ENCODE assay signal across 8 cellular contexts in genomic region chr16:83954577-83955016, GRCh38. TPM values are rescaled to one million over a fixed set of nuclear protein-coding genes. Genes with fewer than 3 reads are reported as not detected.
DNase-seq lines count a peak whose midpoint lies in the region; ATAC-seq, FAIRE-seq and TF ChIP-seq lines count a peak whose summit lies in the region.
"Had no signal": no experiment of that assay in that cellular context is flagged by ENCODE, and none has a peak within 500 bp of the region (broad histone marks: within the 10 kb centered on the region; RNA-seq: fewer than 3 reads in every experiment).

No MANE protein-coding gene starts in this region.

- H3K36me3 ChIP-seq in IMR-90 (ENCODE audit: control insufficient read depth, insufficient read depth, low read length) (peaks cover 10% of the 10 kb centered on the region), K562 (ENCODE audit: control insufficient read depth, insufficient read depth, low read length) (no peaks in the 10 kb centered on the region), testis (ENCODE audit: low read depth, missing control alignments) (no peaks in the 10 kb centered on the region)

- H2AK5ac ChIP-seq in IMR-90 (ENCODE audit: low read depth, low read length), result peak overlapping the region; percentile 13; the same call in 1 of the 2 replicates

- H2BK20ac ChIP-seq in IMR-90 (ENCODE audit: low read depth, low read length), result no peak overlapping the region

- H3K4ac ChIP-seq in IMR-90 (ENCODE audit: low read depth, low read length), result peak overlapping the region; percentile 19; the same call in 1 of the 2 replicates

- H3K4me2 ChIP-seq in IMR-90 (ENCODE audit: low read depth, low read length) (peak overlapping the region; percentile 53), K562 (ENCODE audit: insufficient read depth, low read length) (peak overlapping the region; percentile 88)

- H3K23ac ChIP-seq in IMR-90 (ENCODE audit: low read depth, low read length), result no peak overlapping the region

- FAIRE-seq in K562 (lab: Jason Lieb, UNC), result no peak

- WGBS in IMR-90 (ENCODE audit: extremely low coverage in 2 of 2, insufficient read length in 1 of 2), 2 experiments, result 73% methylated on average over 2 of the region's 9 CpGs; no CpG with 5 or more reads in 1 of the 2 experiments
- WGBS in K562 (ENCODE audit: insufficient coverage, low coverage, missing lambda C conversion rate), result 49% methylated on average over 9 of the region's 9 CpGs
- 67 to 77% methylated on average over 9 of the region's 9 CpGs for WGBS in testis, 2 donors

- peak overlapping the region; percentile 85 for H2AK9ac ChIP-seq in IMR-90 (replicated peaks; ENCODE audit: low read depth, low read length, poor library complexity)

- H3K9ac ChIP-seq in IMR-90 (ENCODE audit: low read depth, low read length) (0 out of 2 replicates have a peak overlapping the region, but pooled peaks have one; percentile 2), K562 (ENCODE audit: insufficient read depth in 1 of 2, low read depth in 2 of 2, low read length in 2 of 2) (peak overlapping the region; percentile 49 to 78; a peak in 3 of 4 replicates)

- no peaks in the 10 kb centered on the region for H3K9me3 ChIP-seq in IMR-90 (ENCODE audit: control insufficient read depth, insufficient read depth, low read length)
- H3K9me3 ChIP-seq in K562 (replicated peaks; ENCODE audit: control insufficient read depth, insufficient read depth, low read depth, low read length), result no peaks in the 10 kb centered on the region
- H3K9me3 ChIP-seq in testis, result no peaks in the 10 kb centered on the region

- TF ChIP-seq POLR2A in IMR-90 (IDR thresholded peaks at IDR 0.05; ENCODE audit: low read depth, low read length) (no peak), K562 (conservative IDR thresholded peaks at IDR 0.05) (no peak), testis (IDR thresholded peaks at IDR 0.05) (no peak)

- H2BK120ac ChIP-seq in IMR-90 (ENCODE audit: low read depth, low read length), result no peak overlapping the region

- intact Hi-C loops in IMR-90 (cut with micrococcal nuclease) (no loop called here), K562 (cut with micrococcal nuclease) (loop anchor here (2.0 to 5.0 kb wide), 3 partner anchors 28 to 223 kb away; no protein-coding TSS in a partner anchor), left colon (cut with DNase I, micrococcal nuclease) (no loop called here), testis (cut with DNase I; ENCODE audit: low total_unique reads) (no loop called here)

- H3K56ac ChIP-seq in IMR-90 (ENCODE audit: extremely low read depth, insufficient read depth, low read length), result no peak overlapping the region

- H3K27me3 ChIP-seq in IMR-90 (ENCODE audit: control insufficient read depth, insufficient read depth, low read length) (no peaks in the 10 kb centered on the region), K562 (ENCODE audit: control insufficient read depth in 2 of 2, insufficient read depth in 2 of 2, low read length in 2 of 2) (no peaks in the 10 kb centered on the region), testis (no peaks in the 10 kb centered on the region)

- H3K18ac ChIP-seq in IMR-90 (ENCODE audit: low read depth, low read length), result no peak overlapping the region

- no peak for ATAC-seq in IMR-90 (ENCODE audit: low read depth)
- ATAC-seq in K562, result peak; percentile 15; the same call in 2 of the 3 replicates
- ATAC-seq in left colon, result peak; percentile 56

- H3K4me3 ChIP-seq in IMR-90 (ENCODE audit: insufficient read depth, low read depth, low read length), result no peak overlapping the region
- H3K4me3 ChIP-seq in K562, result no peak overlapping the region; the same call in 1 of the 2 replicates
- H3K4me3 ChIP-seq in testis, result no peak overlapping the region

- H3K27ac ChIP-seq in IMR-90 (ENCODE audit: insufficient read depth, low read length), result no peak overlapping the region
- H3K27ac ChIP-seq in K562 (ENCODE audit: extremely low read depth, low read depth, low read length), result no peak overlapping the region
- peak overlapping the region in 1 of 2 donors; percentile 84 for H3K27ac ChIP-seq in testis

- TF ChIP-seq EP300 in K562 (IDR thresholded peaks at IDR 0.05; ENCODE audit: low read length), result no peak

- H3K4me1 ChIP-seq in IMR-90 (ENCODE audit: control insufficient read depth, insufficient read depth, low read length), result peaks cover 14% of the 10 kb centered on the region
- peaks cover 18 to 51% of the 10 kb centered on the region in 2 experiments for H3K4me1 ChIP-seq in K562 (replicated peaks in 1 of 2; ENCODE audit: control insufficient read depth in 2 of 2, insufficient read depth in 2 of 2, low read length in 2 of 2)
- H3K4me1 ChIP-seq in testis, result peaks cover 28% of the 10 kb centered on the region

- DNase-seq in IMR-90 (peak; percentile 38), K562 (ENCODE audit: extremely low read depth in 1 of 4, low spot score in 3 of 4) (peak in 1 of 4 experiments; percentile 56), left colon (peak; percentile 62 to 84), testis (peak; percentile 70), hippocampal formation (lab: John Stamatoyannopoulos, UW) (no peak), activated gamma-delta T cell treated with Interleukin-2 at 50 U/mL for 16 hours (no peak), KBM-7 (no peak)
- DNase-seq: NCI-H524 treated with DMSO at 0.1 percent for 48 hours had no signal

- H3K79me2 ChIP-seq in K562 (ENCODE audit: control insufficient read depth, insufficient read depth, low read length), result no peaks in the 10 kb centered on the region

- in situ Hi-C loops in IMR-90 (cut with MboI; ENCODE audit: low sequenced_read_pairs) (loop anchor here (25.0 kb wide), 1 partner anchor 533 kb away; no protein-coding TSS in a partner anchor), K562 (cut with MboI) (loop anchor here (5.0 to 10.0 kb wide), 3 partner anchors 108 to 533 kb away; partner anchors contain the start of gene TAF1C), KBM-7 (cut with MboI; ENCODE audit: low pct_unique_long_range_greater_than_20kb, low sequenced_read_pairs) (loop anchor here (25.0 kb wide), 1 partner anchor 533 kb away; no protein-coding TSS in a partner anchor)

- H4K5ac ChIP-seq in IMR-90 (ENCODE audit: low read depth, low read length), result no peak overlapping the region

- H4K8ac ChIP-seq in IMR-90 (ENCODE audit: low read depth in 2 of 2, low read length in 2 of 2), result no peak overlapping the region; a peak in 1 of 4 replicates

- H4K20me1 ChIP-seq in IMR-90 (ENCODE audit: insufficient read depth, low read length) (peaks cover 21% of the 10 kb centered on the region; the same call in 1 of the 2 replicates), K562 (replicated peaks; ENCODE audit: control insufficient read depth, insufficient read depth, low read length) (peaks cover 11% of the 10 kb centered on the region)

- dilution Hi-C loops in IMR-90 (cut with HindIII; ENCODE audit: low sequenced_read_pairs, unreplicated experiment), result no loop called here

- H3K79me1 ChIP-seq in IMR-90 (ENCODE audit: low read depth in 1 of 2, low read length in 2 of 2), result peaks cover 0 to 25% of the 10 kb centered on the region in 2 experiments; a peak in 1 of 4 replicates

- H2BK15ac ChIP-seq in IMR-90 (ENCODE audit: low read depth, low read length), result no peak overlapping the region

- TF ChIP-seq RAD21 in IMR-90 (IDR thresholded peaks at IDR 0.05; ENCODE audit: low read length) (no peak), K562 (CRISPR knock-in tag; conservative IDR thresholded peaks at IDR 0.05 in 1 of 2, IDR thresholded peaks at IDR 0.05 in 1 of 2) (no peak)

- H2BK5ac ChIP-seq in IMR-90 (ENCODE audit: low read depth, low read length, poor library complexity, severe bottlenecking), result no peak overlapping the region

- peaks cover 8% of the 10 kb centered on the region for H3K9me1 ChIP-seq in IMR-90 (ENCODE audit: insufficient read depth, low read length)
- H3K9me1 ChIP-seq in K562 (ENCODE audit: control insufficient read depth, insufficient read depth, low read length), result no peaks in the 10 kb centered on the region

- no peak overlapping the region for H2AFZ ChIP-seq in IMR-90 (replicated peaks; ENCODE audit: low read length, poor library complexity)
- peak overlapping the region; percentile 15; the same call in 1 of the 2 replicates for H2AFZ ChIP-seq in K562 (ENCODE audit: low read depth, low read length)

- TF ChIP-seq CTCF in IMR-90 (conservative IDR thresholded peaks at IDR 0.05; ENCODE audit: low read depth, low read length) (no peak), K562 (IDR thresholded peaks at IDR 0.05 in 2 of 3, conservative IDR thresholded peaks at IDR 0.05 in 1 of 3; ENCODE audit: insufficient read depth in 2 of 3, low read depth in 1 of 3, low read length in 3 of 3) (no peak), testis (IDR thresholded peaks at IDR 0.05) (no peak)

- H3K14ac ChIP-seq in IMR-90 (replicated peaks; ENCODE audit: low read depth, low read length), result no peak overlapping the region

- CTCF ChIA-PET in IMR-90 (lab: Yijun Ruan, JAX), result interaction anchor here (0.8 to 1.4 kb wide), 2 partner anchors 10 to 109 kb away, joined by 3 to 4 read pairs; no protein-coding TSS in a partner anchor
- CTCF ChIA-PET in K562 (lab: Yijun Ruan, JAX; ENCODE audit: low intra/inter-chr PET ratio), result interaction anchor here (2.0 kb wide), 1 partner anchor 111 kb away, joined by 10 read pairs; no protein-coding TSS in a partner anchor

- BruUV-seq in IMR-90 (replicated peaks; lab: Mats Ljungman, UMichigan) (no TSS peak), K562 (replicated peaks; lab: Mats Ljungman, UMichigan) (no TSS peak)

- 0 out of 2 replicates have a peak overlapping the region, but pooled peaks have one; percentile 35 for H4K91ac ChIP-seq in IMR-90 (ENCODE audit: insufficient read depth, low read depth, low read length)

- POLR2A ChIA-PET in IMR-90 (lab: Charles Lee; ENCODE audit: unreplicated experiment) (no interaction called here), K562 (lab: Yijun Ruan, JAX) (interaction anchor here (0.7 to 4.3 kb wide), 5 partner anchors 8 to 671 kb away, joined by 3 to 22 read pairs (median 7); no protein-coding TSS in a partner anchor)

RNA-seq across cellular contexts. Expression of gene OSGIN1, which starts 1.6 kb away (rescaled TPM):
- total RNA-seq in IMR-90 (2012; rRNA removed) (0.83 and 0.90 TPM in 2 replicates), K562 (2014; rRNA removed) (1.9 and 2.2 TPM in 2 replicates), K562 (2014; rRNA removed; fragmentation: Illumina TruSeq; extraction: Trizol) (0.45 and 0.76 TPM in 2 replicates), K562 (2015; rRNA removed; fragmentation: Illumina TruSeq; extraction: Trizol) (1.6 and 1.8 TPM in 2 replicates), K562 (2021) (3.6 and 4.2 TPM in 2 replicates), left colon (10 to 100 TPM; 14.5 to 14.7 TPM), testis (10 to 100 TPM; 12.3 to 13.5 TPM)
- polyA plus RNA-seq in IMR-90 (2012; rRNA removed) (6.4 and 7.4 TPM in 2 replicates), K562 (2011; rRNA removed) (1.6 and 4.2 TPM in 2 replicates), K562 (2014; fragmentation: Illumina TruSeq; extraction: Trizol) (1.7 and 5.8 TPM in 2 replicates), K562 (2014; fragmentation: Nextera tagmentation; extraction: Ambion mirVana) (under 1 TPM; 0.03 to 0.04 TPM), K562 (2014; rRNA removed) (1.8 and 3.0 TPM in 2 replicates), testis (ENCODE audit: insufficient read depth, low read depth, low replicate concordance) (18.5 TPM)
- 3.1 and 4.1 TPM in 2 replicates for polyA plus RNA-seq in IMR-90 (2012; cell fraction: cytosol; rRNA removed)
- 4.1 and 9.2 TPM in 2 replicates for polyA plus RNA-seq in IMR-90 (2012; cell fraction: nucleus; rRNA removed; ENCODE audit: low replicate concordance)
- total RNA-seq in K562 (2011; cell fraction: chromatin; rRNA removed; ENCODE audit: low replicate concordance), result 14.7 and 21.6 TPM in 2 replicates
- 13.6 and 14.8 TPM in 2 replicates for total RNA-seq in K562 (2011; cell fraction: nucleolus; rRNA removed)
- total RNA-seq in K562 (2011; cell fraction: nucleoplasm; rRNA removed), result 10.9 and 13.7 TPM in 2 replicates
- polyA plus RNA-seq in K562 (2011; cell fraction: cytosol; rRNA removed), result 4.9 and 9.7 TPM in 2 replicates
- polyA plus RNA-seq in K562 (2011; cell fraction: nucleus; rRNA removed), result 3.1 and 6.8 TPM in 2 replicates
- polyA plus RNA-seq in K562 (2012), result 4.0 and 5.5 TPM in 2 replicates
- 0.91 and 1.2 TPM in 2 replicates for polyA minus RNA-seq in K562 (2011; rRNA and poly(A)+ RNA removed)
- polyA minus RNA-seq in K562 (2011; cell fraction: cytosol; rRNA and poly(A)+ RNA removed), result 2.9 and 4.9 TPM in 2 replicates
- polyA minus RNA-seq in K562 (2011; cell fraction: nucleus; rRNA and poly(A)+ RNA removed), result 3.5 and 6.9 TPM in 2 replicates

RNA-seq across cellular contexts. Expression of gene NECAB2, which starts 13.4 kb away (rescaled TPM):
- under 0.01 TPM in 1 of 2 replicates, not detected in the other for total RNA-seq in IMR-90 (2012; rRNA removed)
- 0.26 and 0.27 TPM in 2 replicates for polyA plus RNA-seq in IMR-90 (2012; rRNA removed)
- polyA plus RNA-seq in IMR-90 (2012; cell fraction: cytosol; rRNA removed), result 0.25 and 0.44 TPM in 2 replicates
- 0.65 and 1.1 TPM in 2 replicates for polyA plus RNA-seq in IMR-90 (2012; cell fraction: nucleus; rRNA removed; ENCODE audit: low replicate concordance)
- 0.51 and 1.2 TPM in 2 replicates for total RNA-seq in K562 (2011; cell fraction: chromatin; rRNA removed; ENCODE audit: low replicate concordance)
- total RNA-seq in K562 (2011; cell fraction: nucleolus; rRNA removed), result 0.39 and 0.83 TPM in 2 replicates
- total RNA-seq in K562 (2011; cell fraction: nucleoplasm; rRNA removed), result not detected in 2 replicates
- not detected in 2 replicates for total RNA-seq in K562 (2014; rRNA removed)
- total RNA-seq in K562 (2014; rRNA removed; fragmentation: Illumina TruSeq; extraction: Trizol), result not detected in 2 replicates
- total RNA-seq in K562 (2015; rRNA removed; fragmentation: Illumina TruSeq; extraction: Trizol), result not detected in 2 replicates
- total RNA-seq in K562 (2021), result not detected in 2 replicates
- 0.09 and 0.28 TPM in 2 replicates for polyA plus RNA-seq in K562 (2011; rRNA removed)
- polyA plus RNA-seq in K562 (2011; cell fraction: cytosol; rRNA removed), result 0.07 and 0.16 TPM in 2 replicates
- 0.49 and 1.1 TPM in 2 replicates for polyA plus RNA-seq in K562 (2011; cell fraction: nucleus; rRNA removed)
- polyA plus RNA-seq in K562 (2012), result 0.05 and 0.28 TPM in 2 replicates
- not detected in 2 replicates for polyA plus RNA-seq in K562 (2014; fragmentation: Illumina TruSeq; extraction: Trizol)
- not detected for polyA plus RNA-seq in K562 (2014; fragmentation: Nextera tagmentation; extraction: Ambion mirVana)
- polyA plus RNA-seq in K562 (2014; rRNA removed), result 0.03 TPM in 1 of 2 replicates, not detected in the other
- polyA minus RNA-seq in K562 (2011; rRNA and poly(A)+ RNA removed), result not detected in 2 replicates
- not detected in 2 replicates for polyA minus RNA-seq in K562 (2011; cell fraction: cytosol; rRNA and poly(A)+ RNA removed)
- polyA minus RNA-seq in K562 (2011; cell fraction: nucleus; rRNA and poly(A)+ RNA removed), result 0.22 and 0.27 TPM in 2 replicates
- 1 to 10 TPM in 1 of 2 donors, under 1 TPM in 1; 0.24 to 1.0 TPM for total RNA-seq in left colon
- 10 to 100 TPM in 1 of 2 donors, 1 to 10 TPM in 1; 9.5 to 13.9 TPM for total RNA-seq in testis
- polyA plus RNA-seq in testis (ENCODE audit: insufficient read depth, low read depth, low replicate concordance), result 12.9 TPM

RNA-seq across cellular contexts. Expression of gene MLYCD, which starts 55.7 kb away (rescaled TPM):
- total RNA-seq in IMR-90 (2012; rRNA removed) (1.9 and 2.7 TPM in 2 replicates), K562 (2014; rRNA removed) (1.00 and 1.7 TPM in 2 replicates), K562 (2014; rRNA removed; fragmentation: Illumina TruSeq; extraction: Trizol) (0.89 and 1.0 TPM in 2 replicates), K562 (2015; rRNA removed; fragmentation: Illumina TruSeq; extraction: Trizol) (1.0 and 1.2 TPM in 2 replicates), K562 (2021) (1.8 and 2.0 TPM in 2 replicates), left colon (1 to 10 TPM; 8.7 to 9.8 TPM), testis (10 to 100 TPM; 15.1 to 22.1 TPM)
- polyA plus RNA-seq in IMR-90 (2012; rRNA removed) (1.9 TPM in 2 replicates), K562 (2011; rRNA removed) (1.1 and 1.5 TPM in 2 replicates), K562 (2014; fragmentation: Illumina TruSeq; extraction: Trizol) (0.77 and 0.91 TPM in 2 replicates), K562 (2014; fragmentation: Nextera tagmentation; extraction: Ambion mirVana) (under 1 TPM; 0.15 to 0.27 TPM), K562 (2014; rRNA removed) (1.2 and 1.5 TPM in 2 replicates), testis (ENCODE audit: insufficient read depth, low read depth, low replicate concordance) (4.5 TPM)
- polyA plus RNA-seq in IMR-90 (2012; cell fraction: cytosol; rRNA removed), result 1.3 and 1.5 TPM in 2 replicates
- 4.7 and 4.8 TPM in 2 replicates for polyA plus RNA-seq in IMR-90 (2012; cell fraction: nucleus; rRNA removed; ENCODE audit: low replicate concordance)
- total RNA-seq in K562 (2011; cell fraction: chromatin; rRNA removed; ENCODE audit: low replicate concordance), result 7.7 TPM in 2 replicates
- total RNA-seq in K562 (2011; cell fraction: nucleolus; rRNA removed), result 4.7 and 5.0 TPM in 2 replicates
- 5.7 and 6.9 TPM in 2 replicates for total RNA-seq in K562 (2011; cell fraction: nucleoplasm; rRNA removed)
- 0.88 and 1.4 TPM in 2 replicates for polyA plus RNA-seq in K562 (2011; cell fraction: cytosol; rRNA removed)
- polyA plus RNA-seq in K562 (2011; cell fraction: nucleus; rRNA removed), result 3.4 and 3.8 TPM in 2 replicates
- 1.1 and 1.6 TPM in 2 replicates for polyA plus RNA-seq in K562 (2012)
- polyA minus RNA-seq in K562 (2011; rRNA and poly(A)+ RNA removed), result 2.9 and 5.3 TPM in 2 replicates
- polyA minus RNA-seq in K562 (2011; cell fraction: cytosol; rRNA and poly(A)+ RNA removed), result 0.48 and 1.5 TPM in 2 replicates
- polyA minus RNA-seq in K562 (2011; cell fraction: nucleus; rRNA and poly(A)+ RNA removed), result 2.7 and 4.3 TPM in 2 replicates

Comparison
In these comparisons a context has a peak if more than half of its experiments do, and no peak if none do; other contexts are left out.
1. DNase-seq: peak in IMR-90 (single experiment), left colon (2 of 2) and testis (single experiment); none in hippocampal formation (0 of 2), activated gamma-delta T cell treated with Interleukin-2 at 50 U/mL for 16 hours (single experiment) and KBM-7 (single experiment).
2. RNA of gene NECAB2, which starts 13.4 kb away (total RNA-seq): 9.5 to 13.9 TPM in testis; 0.24 to 1.0 TPM in left colon, under 0.01 TPM in IMR-90 and 0.39 to 1.2 TPM in K562; every median in the first group is over 4 times any median in the second.